In the genomic region with DNA sequence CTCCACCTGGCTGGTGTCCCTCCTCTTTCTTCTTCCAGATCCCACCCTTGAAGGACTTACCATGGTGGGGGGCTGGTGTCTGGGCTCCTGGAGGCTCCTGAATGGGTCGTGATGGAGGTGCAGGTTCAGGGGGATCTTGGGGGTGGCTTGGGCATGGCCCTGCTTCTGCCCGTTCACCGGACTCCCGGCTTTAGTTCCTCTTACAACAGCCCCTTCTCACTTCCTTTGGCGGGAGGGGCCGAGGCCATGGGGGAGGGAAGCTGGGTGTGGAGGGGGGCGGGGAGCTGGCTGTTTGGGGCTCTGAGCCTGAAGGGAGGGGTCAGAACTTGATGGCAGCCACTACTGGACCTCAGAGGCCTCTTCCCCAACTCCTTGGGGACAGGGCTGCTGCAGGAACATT, we compare ENCODE assay signal across 10 cellular contexts. TPM values are rescaled to one million over a fixed set of nuclear protein-coding genes. Genes with fewer than 3 reads are reported as not detected.
DNase-seq lines count a peak whose midpoint lies in the region; ATAC-seq and TF ChIP-seq lines count a peak whose summit lies in the region.
"Had no signal": no experiment of that assay in that cellular context is flagged by ENCODE, and none has a peak within 500 bp of the region (broad histone marks: within the 10 kb centered on the region; RNA-seq: fewer than 3 reads in every experiment).

TSS of gene MYO1F (minus strand) at position 196 of the 400 bp plus-strand sequence. CDS start at position 63, 133 bp downstream.

- H3K9me3 ChIP-seq in OCI-LY7 (ENCODE audit: low read length) = no peaks in the 10 kb centered on the region
- no peaks in the 10 kb centered on the region for H3K9me3 ChIP-seq in esophagus squamous epithelium
- no peaks in the 10 kb centered on the region for H3K9me3 ChIP-seq in psoas muscle

- H3K4me3 ChIP-seq in GM08714 (ENCODE audit: low read length) (peak within 1 kb of the TSS; percentile 37), OCI-LY7 (ENCODE audit: low read depth, low read length, poor library complexity, severe bottlenecking) (peak within 1 kb of the TSS; percentile 57), esophagus squamous epithelium (peak within 1 kb of the TSS; percentile 15 to 60 (median 38)), psoas muscle (peak within 1 kb of the TSS; percentile 46)

- H2AFZ ChIP-seq in OCI-LY7 (ENCODE audit: low read length) = peak within 1 kb of the TSS; percentile 87

- H3K27me3 ChIP-seq in esophagus squamous epithelium (peaks cover 0 to 28% (median 0%) of the 10 kb centered on the region in 4 donors), psoas muscle (ENCODE audit: insufficient read depth in 3 of 3, low read length in 2 of 3) (peaks cover 0 to 6% (median 5%) of the 10 kb centered on the region in 3 donors)

- BruUV-seq in OCI-LY7 (replicated peaks; lab: Mats Ljungman, UMichigan) = no TSS peak

- H3K36me3 ChIP-seq in OCI-LY7 (ENCODE audit: insufficient read depth, low read length) (no peaks in the 10 kb centered on the region), esophagus squamous epithelium (no peaks in the 10 kb centered on the region), psoas muscle (ENCODE audit: insufficient read depth in 1 of 2, low read depth in 1 of 2) (no peaks in the 10 kb centered on the region)

- intact Hi-C loops in OCI-LY7 (cut with micrococcal nuclease; ENCODE audit: unreplicated experiment) = no loop called here
- intact Hi-C loops in esophagus squamous epithelium (cut with DNase I) = no loop called here
- intact Hi-C loops in psoas muscle (cut with DNase I) = loop anchor here in 1 of 2 donors (5.0 kb wide), 1 partner anchor 165 kb away; the partner anchor contains the start of gene MARCHF2

- peak within 1 kb of the TSS; percentile 64 for H3K4me2 ChIP-seq in OCI-LY7 (ENCODE audit: low read length)

- WGBS in esophagus squamous epithelium, 2 donors = 14% methylated on average over 4 of the region's 7 CpGs; no CpG with 5 or more reads in 1 of the 2 donors
- WGBS in psoas muscle, 3 donors = 11 to 15% (median 14%) methylated on average over 7 of the region's 7 CpGs

- ATAC-seq in psoas muscle (peak in 2 of 4 donors; percentile 27 to 30), GM21423 (IDR thresholded peaks at IDR 0.05; ENCODE audit: unreplicated experiment) (no peak)
- ATAC-seq: SK-N-SH treated with all-trans-retinoic acid at 6 μM for 48 hours had no signal

- no peaks in the 10 kb centered on the region for H3K79me2 ChIP-seq in OCI-LY7 (ENCODE audit: insufficient read depth, low read depth, low read length)

- no peaks in the 10 kb centered on the region for H3K9me2 ChIP-seq in OCI-LY7 (ENCODE audit: insufficient read depth, low read length)

- no peaks in the 10 kb centered on the region for H4K20me1 ChIP-seq in OCI-LY7 (ENCODE audit: insufficient read depth, low read length)

- CTCF ChIA-PET in OCI-LY7 (lab: Charles Lee; ENCODE audit: unreplicated experiment) = interaction anchor here (0.5 kb wide), 1 partner anchor 95 kb away, joined by 3 read pairs; no protein-coding TSS in a partner anchor

- peak; percentile 29 for DNase-seq in OCI-LY7 (ENCODE audit: low spot score)
- DNase-seq in esophagus squamous epithelium (lab: John Stamatoyannopoulos, UW) = no peak
- DNase-seq in psoas muscle = peak; percentile 51 to 70
- DNase-seq in NCI-H1092 treated with DMSO at 0.1 percent for 48 hours (lab: John Stamatoyannopoulos, UW) = no peak
- no peak for DNase-seq in stimulated activated naive CD4-positive, alpha-beta T cell (lab: John Stamatoyannopoulos, UW)
- DNase-seq in stimulated activated CD4-positive, alpha-beta T cell treated with anti-CD3 and anti-CD28 coated beads, Interleukin-4, amount 100 ng/mL, for 1 hour = no peak
- DNase-seq: effector CD4-positive, alpha-beta T cell had no signal

- peak in 1 of 4 donors; percentile 36 for TF ChIP-seq POLR2A in esophagus squamous epithelium (IDR thresholded peaks at IDR 0.05)

- peaks cover 18% of the 10 kb centered on the region for H3K4me1 ChIP-seq in OCI-LY7 (ENCODE audit: insufficient read depth, low read length, poor library complexity, severe bottlenecking)
- peaks cover 9 to 58% (median 14%) of the 10 kb centered on the region in 3 donors for H3K4me1 ChIP-seq in esophagus squamous epithelium
- H3K4me1 ChIP-seq in psoas muscle = no peaks in the 10 kb centered on the region

- no peak for TF ChIP-seq CTCF in OCI-LY7 (conservative IDR thresholded peaks at IDR 0.05; ENCODE audit: low read length)
- no peak for TF ChIP-seq CTCF in esophagus squamous epithelium (IDR thresholded peaks at IDR 0.05)
- TF ChIP-seq CTCF in psoas muscle (IDR thresholded peaks at IDR 0.05) = no peak

- H3K27ac ChIP-seq in OCI-LY7 (ENCODE audit: low read depth, low read length, poor library complexity, severe bottlenecking) (no peak within 1 kb of the TSS), esophagus squamous epithelium (peak within 1 kb of the TSS; percentile 24 to 77 (median 61)), psoas muscle (no peak within 1 kb of the TSS)

- POLR2A ChIA-PET in OCI-LY7 (lab: Charles Lee) = interaction anchor here (0.5 to 1.4 kb wide), 2 partner anchors 8 to 141 kb away, joined by 3 read pairs; no protein-coding TSS in a partner anchor

RNA-seq across cellular contexts. Expression of gene MYO1F, which starts in this region (rescaled TPM):
- 5.1 and 8.8 TPM in 2 replicates for total RNA-seq in OCI-LY7 (2014; rRNA removed; shearing (Covaris generic))
- total RNA-seq in OCI-LY7 (2022) (14.9 and 18.4 TPM in 2 replicates), esophagus squamous epithelium (10 to 100 TPM in 2 of 4 donors, 1 to 10 TPM in 2; 1.6 to 14.3 (median 8.5) TPM), psoas muscle (1 to 10 TPM; 3.5 to 6.3 (median 5.2) TPM)
- 1 to 10 TPM in 2 of 3 donors, under 1 TPM in 1; 1.00 to 1.0 (median 1.0) TPM for polyA plus RNA-seq in psoas muscle

Comparison
In these comparisons a context has a peak if more than half of its experiments do, and no peak if none do; other contexts are left out.
1. DNase-seq: peak in OCI-LY7 (single experiment) and psoas muscle (2 of 2); none in esophagus squamous epithelium (single experiment), NCI-H1092 treated with DMSO at 0.1 percent for 48 hours (single experiment), stimulated activated naive CD4-positive, alpha-beta T cell (0 of 6) and stimulated activated CD4-positive, alpha-beta T cell treated with anti-CD3 and anti-CD28 coated beads, Interleukin-4, amount 100 ng/mL, for 1 hour (single experiment).
2. H3K27ac ChIP-seq: peak in esophagus squamous epithelium (4 of 4); none in OCI-LY7 (single experiment) and psoas muscle (single experiment).
3. Peak in every context shown above with its lines, with median percentiles within 50 percentile points of each other: H3K4me3 ChIP-seq.